In genomic region chr13:110262082-110262436, GRCh38 we compare ENCODE assay signal across 15 cellular contexts. TPM values are rescaled to one million over a fixed set of nuclear protein-coding genes. Genes with fewer than 3 reads are reported as not detected.
DNase-seq lines count a peak whose midpoint lies in the region; ATAC-seq and TF ChIP-seq lines count a peak whose summit lies in the region.
"Had no signal": no experiment of that assay in that cellular context is flagged by ENCODE, and none has a peak within 500 bp of the region (broad histone marks: within the 10 kb centered on the region; RNA-seq: fewer than 3 reads in every experiment).

No MANE protein-coding gene starts in this region.

- H3K27me3 ChIP-seq in IMR-90 (ENCODE audit: control insufficient read depth, insufficient read depth, low read length) = no peaks in the 10 kb centered on the region
- no peaks in the 10 kb centered on the region for H3K27me3 ChIP-seq in endodermal cell (ENCODE audit: control insufficient read depth, insufficient read depth, low read length, poor library complexity, severe bottlenecking)
- H3K27me3 ChIP-seq in muscle layer of duodenum (ENCODE audit: low read depth, low read length) = no peaks in the 10 kb centered on the region
- H3K27me3 ChIP-seq in stomach smooth muscle (ENCODE audit: control insufficient read depth in 1 of 2, insufficient read depth in 2 of 2, low read length in 2 of 2) = no peaks in the 10 kb centered on the region

- H4K8ac ChIP-seq in IMR-90 (ENCODE audit: low read depth in 2 of 2, low read length in 2 of 2) = no peak overlapping the region

- no peak for TF ChIP-seq POLR2A in IMR-90 (IDR thresholded peaks at IDR 0.05; ENCODE audit: low read depth, low read length)

- TF ChIP-seq CTCF in IMR-90 (conservative IDR thresholded peaks at IDR 0.05; ENCODE audit: low read depth, low read length) (no peak), endodermal cell (conservative IDR thresholded peaks at IDR 0.05) (no peak), foreskin fibroblast (IDR thresholded peaks at IDR 0.05; ENCODE audit: low read depth, low read length) (no peak)

- H3K4me3 ChIP-seq in IMR-90 (ENCODE audit: insufficient read depth, low read depth, low read length) (no peak overlapping the region), endodermal cell (ENCODE audit: low read length) (no peak overlapping the region), muscle layer of duodenum (ENCODE audit: low read depth in 1 of 2, low read length in 2 of 2) (no peak overlapping the region), stomach smooth muscle (ENCODE audit: low read length in 2 of 2) (no peak overlapping the region), foreskin fibroblast (ENCODE audit: low read depth in 1 of 2, low read length in 2 of 2) (no peak overlapping the region)
- H3K4me3 ChIP-seq: skin epidermis had no signal

- no peak overlapping the region for H2AK9ac ChIP-seq in IMR-90 (replicated peaks; ENCODE audit: low read depth, low read length, poor library complexity)

- peak overlapping the region; percentile 50 for H3K4me2 ChIP-seq in IMR-90 (ENCODE audit: low read depth, low read length)

- peaks cover 44% of the 10 kb centered on the region for H3K4me1 ChIP-seq in IMR-90 (ENCODE audit: control insufficient read depth, insufficient read depth, low read length)
- no peaks in the 10 kb centered on the region for H3K4me1 ChIP-seq in endodermal cell (ENCODE audit: control insufficient read depth, insufficient read depth, low read length)
- peaks cover 16 to 47% of the 10 kb centered on the region in 2 donors for H3K4me1 ChIP-seq in muscle layer of duodenum (ENCODE audit: control insufficient read depth in 1 of 2, insufficient read depth in 2 of 2, low read length in 2 of 2)
- H3K4me1 ChIP-seq in stomach smooth muscle (ENCODE audit: control insufficient read depth, insufficient read depth, low read length) = peaks cover 48% of the 10 kb centered on the region

- H3K4me1 Mint-ChIP-seq in endodermal cell = peaks cover 46% of the 10 kb centered on the region

- H3K79me1 ChIP-seq in IMR-90 (ENCODE audit: low read depth in 1 of 2, low read length in 2 of 2) = peaks cover 34 to 88% of the 10 kb centered on the region in 2 experiments

- H3K27ac ChIP-seq in IMR-90 (ENCODE audit: insufficient read depth, low read length) (no peak overlapping the region), endodermal cell (ENCODE audit: low read depth, low read length) (no peak overlapping the region), muscle layer of duodenum (ENCODE audit: low read length) (peak overlapping the region; percentile 67), stomach smooth muscle (ENCODE audit: low read length) (peak overlapping the region; percentile 67)

- no peaks in the 10 kb centered on the region for H3K9me3 ChIP-seq in IMR-90 (ENCODE audit: control insufficient read depth, insufficient read depth, low read length)
- H3K9me3 ChIP-seq in endodermal cell (ENCODE audit: control insufficient read depth, low read length) = no peaks in the 10 kb centered on the region
- H3K9me3 ChIP-seq in muscle layer of duodenum (ENCODE audit: control insufficient read depth in 1 of 2, low read length in 2 of 2) = no peaks in the 10 kb centered on the region
- H3K9me3 ChIP-seq in stomach smooth muscle (ENCODE audit: control insufficient read depth in 2 of 2, low read length in 2 of 2) = no peaks in the 10 kb centered on the region

- H3K14ac ChIP-seq in IMR-90 (replicated peaks; ENCODE audit: low read depth, low read length) = no peak overlapping the region

- no TSS peak for BruUV-seq in IMR-90 (replicated peaks; lab: Mats Ljungman, UMichigan)

- H3K36me3 ChIP-seq in IMR-90 (ENCODE audit: control insufficient read depth, insufficient read depth, low read length) (peaks cover 22% of the 10 kb centered on the region), endodermal cell (ENCODE audit: control insufficient read depth, insufficient read depth, low read length) (peaks cover 70% of the 10 kb centered on the region), muscle layer of duodenum (ENCODE audit: control insufficient read depth in 1 of 2, insufficient read depth in 2 of 2, low read length in 2 of 2) (peaks cover 0 to 3% of the 10 kb centered on the region in 2 donors), stomach smooth muscle (ENCODE audit: control insufficient read depth in 2 of 2, insufficient read depth in 2 of 2, low read length in 2 of 2) (no peaks in the 10 kb centered on the region)

- no peak for TF ChIP-seq RAD21 in IMR-90 (IDR thresholded peaks at IDR 0.05; ENCODE audit: low read length)

- no peaks in the 10 kb centered on the region for H3K27me3 Mint-ChIP-seq in endodermal cell (ENCODE audit: insufficient read depth)

- H3K9me3 Mint-ChIP-seq in endodermal cell = no peaks in the 10 kb centered on the region
- H3K9me3 Mint-ChIP-seq: dendritic cell treated with granulocyte-macrophage colony-stimulating factor and Interleukin-4, amounts not matched to agents 40 ng/mL and 50 ng/mL, for 4 days had no signal

- WGBS in IMR-90 (ENCODE audit: extremely low coverage in 2 of 2, insufficient read length in 1 of 2), 2 experiments = 60% methylated on average over 2 of the region's 11 CpGs; no CpG with 5 or more reads in 1 of the 2 experiments
- 93 to 96% methylated on average over 7 to 11 of the region's 11 CpGs for WGBS in endodermal cell (ENCODE audit: insufficient coverage in 1 of 2, insufficient read length in 1 of 2), 2 experiments

- CTCF ChIA-PET in IMR-90 (lab: Yijun Ruan, JAX) = interaction anchor here (0.6 kb wide), 1 partner anchor 148 kb away, joined by 3 read pairs; no protein-coding TSS in a partner anchor

- dilution Hi-C loops in IMR-90 (cut with HindIII; ENCODE audit: low sequenced_read_pairs, unreplicated experiment) = no loop called here

- POLR2A ChIA-PET in IMR-90 (lab: Charles Lee; ENCODE audit: unreplicated experiment) = no interaction called here

- no peak overlapping the region for H3K9ac ChIP-seq in IMR-90 (ENCODE audit: low read depth, low read length)
- H3K9ac ChIP-seq in endodermal cell (ENCODE audit: extremely low read depth, low read length, poor library complexity, severe bottlenecking) = no peak overlapping the region
- no peak overlapping the region for H3K9ac ChIP-seq in stomach smooth muscle (ENCODE audit: low read length in 2 of 2)

- H3K9me1 ChIP-seq in IMR-90 (ENCODE audit: insufficient read depth, low read length) = peaks cover 57% of the 10 kb centered on the region

- H3K18ac ChIP-seq in IMR-90 (ENCODE audit: low read depth, low read length) = no peak overlapping the region

- no peak for DNase-seq in IMR-90
- DNase-seq in endodermal cell = peak; percentile 25
- no peak for DNase-seq in effector CD8-positive, alpha-beta T cell (lab: John Stamatoyannopoulos, UW)
- no peak for DNase-seq in foreskin fibroblast
- DNase-seq in UCSD-AML1 (lab: John Stamatoyannopoulos, UW; ENCODE audit: unreplicated experiment) = no peak
- DNase-seq: activated CD4-positive, alpha-beta T cell treated with anti-CD3 and anti-CD28 coated beads, Interleukin-2, amount 50 U/mL, for 4 hours; activated naive CD4-positive, alpha-beta T cell treated with Interleukin-2 at 50 U/mL for 16 hours; NCI-H1436 treated with DMSO at 0.1 percent for 48 hours; NCI-H774 had no signal

- H4K20me1 ChIP-seq in IMR-90 (ENCODE audit: insufficient read depth, low read length) = peaks cover 74% of the 10 kb centered on the region

- H3K4ac ChIP-seq in IMR-90 (ENCODE audit: low read depth, low read length) = no peak overlapping the region

- H2AK5ac ChIP-seq in IMR-90 (ENCODE audit: low read depth, low read length) = no peak overlapping the region

- ATAC-seq in IMR-90 (ENCODE audit: low read depth) (no peak), HG02759 (IDR thresholded peaks at IDR 0.05; ENCODE audit: unreplicated experiment) (no peak)
- ATAC-seq: Panc1 had no signal

- no peak overlapping the region for H3K4me3 Mint-ChIP-seq in endodermal cell
- H3K4me3 Mint-ChIP-seq: dendritic cell treated with granulocyte-macrophage colony-stimulating factor and Interleukin-4, amounts not matched to agents 40 ng/mL and 50 ng/mL, for 4 days had no signal

- H2BK120ac ChIP-seq in IMR-90 (ENCODE audit: low read depth, low read length) = no peak overlapping the region

- H3K36me3 Mint-ChIP-seq in endodermal cell (ENCODE audit: low read depth) = peaks cover 38% of the 10 kb centered on the region

- H4K91ac ChIP-seq in IMR-90 (ENCODE audit: insufficient read depth, low read depth, low read length) = no peak overlapping the region

- in situ Hi-C loops in IMR-90 (cut with MboI; ENCODE audit: low sequenced_read_pairs) = no loop called here

- peak overlapping the region; percentile 61 for H3K27ac Mint-ChIP-seq in endodermal cell
- H3K27ac Mint-ChIP-seq: dendritic cell treated with granulocyte-macrophage colony-stimulating factor and Interleukin-4, amounts not matched to agents 40 ng/mL and 50 ng/mL, for 4 days had no signal

- no peak overlapping the region for H2AFZ ChIP-seq in IMR-90 (replicated peaks; ENCODE audit: low read length, poor library complexity)

- no peak overlapping the region for H3K23ac ChIP-seq in IMR-90 (ENCODE audit: low read depth, low read length)

- H2BK15ac ChIP-seq in IMR-90 (ENCODE audit: low read depth, low read length) = no peak overlapping the region

- H2BK5ac ChIP-seq in IMR-90 (ENCODE audit: low read depth, low read length, poor library complexity, severe bottlenecking) = peak overlapping the region; percentile 37

- intact Hi-C loops in IMR-90 (cut with micrococcal nuclease) = no loop called here

- no peak overlapping the region for H4K5ac ChIP-seq in IMR-90 (ENCODE audit: low read depth, low read length)

- no peak overlapping the region for H3K56ac ChIP-seq in IMR-90 (ENCODE audit: extremely low read depth, insufficient read depth, low read length)

- no peak overlapping the region for H2BK20ac ChIP-seq in IMR-90 (ENCODE audit: low read depth, low read length)

TF ChIP-seq in IMR-90, 13 proteins besides CTCF, POLR2A, EP300 and RAD21 (continues in another document):
- TF ChIP-seq MAFK (IDR thresholded peaks at IDR 0.05; ENCODE audit: low read depth, low read length) = no peak

RNA-seq across cellular contexts. Expression of gene COL4A1, which starts 44.9 kb away (rescaled TPM):
- total RNA-seq in IMR-90 (2012; rRNA removed) (230 and 263 TPM in 2 replicates), endodermal cell (100 to 1,000 TPM; 702 to 764 TPM)
- polyA plus RNA-seq in IMR-90 (2012; rRNA removed) = 301 and 337 TPM in 2 replicates
- 173 and 272 TPM in 2 replicates for polyA plus RNA-seq in IMR-90 (2012; cell fraction: cytosol; rRNA removed)
- polyA plus RNA-seq in IMR-90 (2012; cell fraction: nucleus; rRNA removed; ENCODE audit: low replicate concordance) = 217 and 287 TPM in 2 replicates
- 174 TPM for polyA plus RNA-seq in endodermal cell (2013, experiment 1 of 2)
- polyA plus RNA-seq in endodermal cell (2013, experiment 2 of 2) = 194 TPM

RNA-seq across cellular contexts. Expression of gene COL4A2, which starts 45.0 kb away (rescaled TPM):
- 90.7 and 97.5 TPM in 2 replicates for total RNA-seq in IMR-90 (2012; rRNA removed)
- 457 and 533 TPM in 2 replicates for polyA plus RNA-seq in IMR-90 (2012; rRNA removed)
- polyA plus RNA-seq in IMR-90 (2012; cell fraction: cytosol; rRNA removed) = 220 and 733 TPM in 2 replicates
- 553 and 1,147 TPM in 2 replicates for polyA plus RNA-seq in IMR-90 (2012; cell fraction: nucleus; rRNA removed; ENCODE audit: low replicate concordance)
- total RNA-seq in endodermal cell = 100 to 1,000 TPM; 388 to 398 TPM
- polyA plus RNA-seq in endodermal cell (2013, experiment 1 of 2) = 216 TPM
- 219 TPM for polyA plus RNA-seq in endodermal cell (2013, experiment 2 of 2)

Comparison
In these comparisons a context has a peak if more than half of its experiments do, and no peak if none do; other contexts are left out.
1. H3K27ac ChIP-seq: peak in muscle layer of duodenum (single experiment) and stomach smooth muscle (single experiment); none in IMR-90 (single experiment) and endodermal cell (single experiment).